1 cellular context compared by ENCODE assay signal in genomic region chr16:29961479-29962343, GRCh38.
A peak's percentile ranks its signal among the peaks of the same experiment; 100 is the strongest.
TF ChIP-seq lines count a peak whose summit lies in the region.

TMEM219 (plus strand) TSS chr16:29962079; CDS start chr16:29963144, 1,065 bp downstream.

TF ChIP-seq in K562, 482 proteins besides CTCF, POLR2A, EP300 and RAD21 (continued from another document and continues in another):
- TF ChIP-seq AFF1 (IDR thresholded peaks at IDR 0.05; ENCODE audit: low read depth in 1 of 2, partially characterized antibody in 2 of 2), result peak in 1 of 2 experiments; percentile 16
- TF ChIP-seq HMG20B (CRISPR knock-in tag; IDR thresholded peaks at IDR 0.05), result no peak
- no peak for TF ChIP-seq ZNF121 (CRISPR knock-in tag; conservative IDR thresholded peaks at IDR 0.05)
- no peak for TF ChIP-seq ZKSCAN3 (CRISPR knock-in tag; IDR thresholded peaks at IDR 0.05)
- TF ChIP-seq CHD4 (IDR thresholded peaks at IDR 0.05; ENCODE audit: insufficient read depth, insufficient replicate concordance, low read depth, low read length, poor library complexity, severe bottlenecking), result peak; percentile 65
- TF ChIP-seq MCM5 (IDR thresholded peaks at IDR 0.05; ENCODE audit: low read depth), result no peak
- peak; percentile 24; the same call in 1 of the 2 replicates for TF ChIP-seq LCOR (CRISPR knock-in tag; IDR thresholded peaks at IDR 0.05)
- TF ChIP-seq PKNOX1 (IDR thresholded peaks at IDR 0.05), result no peak
- peak; percentile 68; the same call in 1 of the 2 replicates for TF ChIP-seq TARDBP (IDR thresholded peaks at IDR 0.05)
- no peak for TF ChIP-seq BRD9 (IDR thresholded peaks at IDR 0.05; ENCODE audit: low read depth, partially characterized antibody)
- no peak for TF ChIP-seq PHB2 (IDR thresholded peaks at IDR 0.05; ENCODE audit: low read depth)
- no peak for TF ChIP-seq SAFB2 (IDR thresholded peaks at IDR 0.05; ENCODE audit: borderline replicate concordance, low read depth, low read length, severe bottlenecking)
- no peak for TF ChIP-seq SLC30A9 (CRISPR knock-in tag; IDR thresholded peaks at IDR 0.05)
- TF ChIP-seq ZFP30 (CRISPR knock-in tag; IDR thresholded peaks at IDR 0.05; ENCODE audit: borderline replicate concordance), result no peak
- no peak for TF ChIP-seq ZNF699 (CRISPR knock-in tag; IDR thresholded peaks at IDR 0.05; ENCODE audit: insufficient replicate concordance)
- no peak for TF ChIP-seq ZNF197 (CRISPR knock-in tag; IDR thresholded peaks at IDR 0.05; ENCODE audit: low read depth)
- no peak for TF ChIP-seq LEF1 (IDR thresholded peaks at IDR 0.05)
- peak; percentile 44; the same call in 1 of the 2 replicates for TF ChIP-seq TFAP4 (CRISPR knock-in tag; IDR thresholded peaks at IDR 0.05; ENCODE audit: borderline replicate concordance)
- 0 out of 4 replicates have a peak, but pooled peaks of 1 of the 2 experiments have one; percentile 77 for TF ChIP-seq MLX (CRISPR knock-in tag; conservative IDR thresholded peaks at IDR 0.05)
- no peak for TF ChIP-seq ARID3A (IDR thresholded peaks at IDR 0.05; ENCODE audit: borderline replicate concordance, low read depth, low read length)
- TF ChIP-seq CSDE1 (IDR thresholded peaks at IDR 0.05), result no peak
- no peak for TF ChIP-seq ATF2 (CRISPR knock-in tag; IDR thresholded peaks at IDR 0.05)
- no peak for TF ChIP-seq NFATC3 (IDR thresholded peaks at IDR 0.05)
- TF ChIP-seq ZNF224 (CRISPR knock-in tag; IDR thresholded peaks at IDR 0.05), result no peak
- no peak for TF ChIP-seq TCF15 (CRISPR knock-in tag; IDR thresholded peaks at IDR 0.05)
- TF ChIP-seq YY1 (IDR thresholded peaks at IDR 0.05; ENCODE audit: borderline replicate concordance in 1 of 3, control insufficient read depth in 1 of 3, extremely low read depth in 1 of 3, insufficient read depth in 3 of 3, insufficient read length in 1 of 3, insufficient replicate concordance in 2 of 3, low read depth in 1 of 3, low read length in 2 of 3), result peak in 1 of 3 experiments; percentile 35
- no peak for TF ChIP-seq ZBTB26 (CRISPR knock-in tag; IDR thresholded peaks at IDR 0.05)
- TF ChIP-seq ZNF609 (CRISPR knock-in tag; IDR thresholded peaks at IDR 0.05; ENCODE audit: borderline replicate concordance), result no peak
- TF ChIP-seq NR4A1 (CRISPR knock-in tag; IDR thresholded peaks at IDR 0.05), result no peak
- no peak for TF ChIP-seq NR4A1 (tag; IDR thresholded peaks at IDR 0.05)
- TF ChIP-seq DACH1 (IDR thresholded peaks at IDR 0.05; ENCODE audit: partially characterized antibody), result no peak
- no peak for TF ChIP-seq PHF21A (IDR thresholded peaks at IDR 0.05; ENCODE audit: borderline replicate concordance, low read depth)
- no peak for TF ChIP-seq DDX20 (tag; IDR thresholded peaks at IDR 0.05; ENCODE audit: low read depth)
- no peak for TF ChIP-seq ZFP91 (CRISPR knock-in tag; IDR thresholded peaks at IDR 0.05)
- TF ChIP-seq MCM3 (IDR thresholded peaks at IDR 0.05), result no peak
- TF ChIP-seq CBX3 (IDR thresholded peaks at IDR 0.05; ENCODE audit: borderline replicate concordance in 1 of 2, low read length in 2 of 2), result no peak
- TF ChIP-seq PTBP1 (IDR thresholded peaks at IDR 0.05; ENCODE audit: low read depth, low read length), result no peak
- peak; percentile 58 for TF ChIP-seq CCNT2 (IDR thresholded peaks at IDR 0.05; ENCODE audit: borderline replicate concordance, extremely low read depth, insufficient read length, low read depth, low read length)
- TF ChIP-seq TRIM24 (IDR thresholded peaks at IDR 0.05), result no peak
- TF ChIP-seq NCOA4 (IDR thresholded peaks at IDR 0.05; ENCODE audit: partially characterized antibody), result no peak
- TF ChIP-seq ZBTB7A (IDR thresholded peaks at IDR 0.05; ENCODE audit: borderline replicate concordance, control insufficient read depth, low read depth, low read length), result peak; percentile 97
- TF ChIP-seq SPI1 (IDR thresholded peaks at IDR 0.05; ENCODE audit: borderline replicate concordance, low read depth, low read length), result peak; percentile 44; the same call in 1 of the 2 replicates
- TF ChIP-seq ZBED1 (IDR thresholded peaks at IDR 0.05), result 0 out of 2 replicates have a peak, but pooled peaks have one; percentile 59
- TF ChIP-seq KHSRP (IDR thresholded peaks at IDR 0.05), result no peak
- no peak for TF ChIP-seq PRPF4 (IDR thresholded peaks at IDR 0.05; ENCODE audit: insufficient read depth, low read depth, low read length, poor library complexity, severe bottlenecking)
- no peak for TF ChIP-seq ZNF134 (CRISPR knock-in tag; conservative IDR thresholded peaks at IDR 0.05)
- TF ChIP-seq BMI1 (IDR thresholded peaks at IDR 0.05; ENCODE audit: low read length), result no peak
- TF ChIP-seq SRSF7 (optimal IDR thresholded peaks at IDR 0.05; ENCODE audit: low read depth, low read length), result no peak
- TF ChIP-seq NR3C1 (CRISPR knock-in tag; IDR thresholded peaks at IDR 0.05), result no peak
